29 cellular contexts compared by ENCODE assay signal in genomic region chrY:16895406-16895805, GRCh38.
"Had no signal": no experiment of that assay in that cellular context is flagged by ENCODE, and none has a peak within 500 bp of the region (broad histone marks: within the 10 kb centered on the region; RNA-seq: fewer than 3 reads in every experiment).

No MANE protein-coding gene starts in this region.

- H3K4me3 Mint-ChIP-seq: activated B cell treated with CpG ODN at 0.5 μM for 24 hours; activated CD8-positive, alpha-beta T cell treated with anti-CD3 and anti-CD28 coated beads for 36 hours; activated naive CD4-positive, alpha-beta T cell treated with anti-CD3 and anti-CD28 coated beads for 36 hours; activated naive CD4-positive, alpha-beta T cell treated with anti-CD3 and anti-CD28 coated beads, Interleukin-2, amount 50 U/mL, for 24 hours; activated naive CD8-positive, alpha-beta T cell treated with anti-CD3 and anti-CD28 coated beads for 36 hours; activated naive CD8-positive, alpha-beta T cell treated with anti-CD3 and anti-CD28 coated beads, Interleukin-2, amount 50 U/mL, for 24 hours; activated T-helper 1 cell treated with anti-CD3 and anti-CD28 coated beads, Interleukin-12 subunit alpha, Interleukin-12 subunit beta, Interleukin-2, Interleukin-4 antibody, amounts not matched to agents 30 ng/mL and 10 ng/mL and 1 ng/mL, durations not matched to agents 14 hours and 24 hours and 36 hours; brain had no signal

- H3K4me1 Mint-ChIP-seq: activated B cell treated with CpG ODN at 0.5 μM for 24 hours; activated naive CD4-positive, alpha-beta T cell treated with anti-CD3 and anti-CD28 coated beads, Interleukin-2, amount 50 U/mL, for 24 hours; activated naive CD8-positive, alpha-beta T cell treated with anti-CD3 and anti-CD28 coated beads for 36 hours; activated naive CD8-positive, alpha-beta T cell treated with anti-CD3 and anti-CD28 coated beads, Interleukin-2, amount 50 U/mL, for 24 hours; brain had no signal

- H3K27me3 Mint-ChIP-seq: activated B cell treated with CpG ODN at 0.5 μM for 24 hours; activated CD8-positive, alpha-beta T cell treated with anti-CD3 and anti-CD28 coated beads for 36 hours; activated naive CD4-positive, alpha-beta T cell treated with anti-CD3 and anti-CD28 coated beads, Interleukin-2, amount 50 U/mL, for 24 hours; activated naive CD8-positive, alpha-beta T cell treated with anti-CD3 and anti-CD28 coated beads for 36 hours; activated naive CD8-positive, alpha-beta T cell treated with anti-CD3 and anti-CD28 coated beads, Interleukin-2, amount 50 U/mL, for 24 hours; brain had no signal

- H3K9me3 Mint-ChIP-seq: activated naive CD4-positive, alpha-beta T cell treated with anti-CD3 and anti-CD28 coated beads, Interleukin-2, amount 50 U/mL, for 24 hours; activated naive CD8-positive, alpha-beta T cell treated with anti-CD3 and anti-CD28 coated beads, Interleukin-2, amount 50 U/mL, for 24 hours; brain had no signal

- H3K9me3 ChIP-seq: adrenal gland, ascending aorta, breast epithelium, colonic mucosa, esophagus squamous epithelium, gastroesophageal sphincter had no signal

- H3K36me3 ChIP-seq: adrenal gland, ascending aorta, breast epithelium, cardiac muscle cell, colonic mucosa, esophagus squamous epithelium, gastroesophageal sphincter had no signal

- H3K27me3 ChIP-seq: adrenal gland, ascending aorta, breast epithelium, cardiac muscle cell, colonic mucosa, esophagus squamous epithelium, gastroesophageal sphincter had no signal

- ATAC-seq: activated CD4-positive, CD25-positive, alpha-beta regulatory T cell treated with anti-CD3 and anti-CD28 coated beads, Interleukin-2, amount 50 U/mL, for 24 hours; activated CD8-positive, alpha-beta T cell treated with anti-CD3 and anti-CD28 coated beads for 36 hours; activated naive CD8-positive, alpha-beta T cell treated with anti-CD3 and anti-CD28 coated beads, Interleukin-2, amount 50 U/mL, for 24 hours; gastroesophageal sphincter had no signal

- DNase-seq: activated B cell treated with CpG ODN at 0.5 μM for 24 hours; activated CD4-positive, alpha-beta T cell treated with anti-CD3 and anti-CD28 coated beads for 48 hours; activated CD4-positive, alpha-beta T cell treated with anti-CD3 and anti-CD28 coated beads, Interleukin-2, amount 50 U/mL, for 1 hour; activated CD4-positive, alpha-beta T cell treated with anti-CD3 and anti-CD28 coated beads, Interleukin-2, amount 50 U/mL, for 48 hours; activated CD8-positive, alpha-beta memory T cell treated with anti-CD3 and anti-CD28 coated beads for 24 hours; activated CD8-positive, alpha-beta T cell treated with anti-CD3 and anti-CD28 coated beads for 36 hours; activated effector memory CD4-positive, alpha-beta T cell treated with anti-CD3 and anti-CD28 coated beads, Interleukin-2, amount 50 U/mL, for 16 hours; activated naive CD4-positive, alpha-beta T cell treated with anti-CD3 and anti-CD28 coated beads for 36 hours; activated naive CD8-positive, alpha-beta T cell treated with anti-CD3 and anti-CD28 coated beads for 36 hours; activated naive CD8-positive, alpha-beta T cell treated with anti-CD3 and anti-CD28 coated beads, Interleukin-2, amount 50 U/mL, for 24 hours; activated T-cell treated with anti-CD3 and anti-CD28 coated beads, Interleukin-2, amount 50 U/mL, for 48 hours; amygdala; central memory CD4-positive, alpha-beta T cell; cerebellar nuclear complex; colonic mucosa; effector CD8-positive, alpha-beta T cell; esophagus squamous epithelium; foreskin melanocyte; head of caudate nucleus; T-helper 2 cell had no signal

- H3K4me3 ChIP-seq: adrenal gland, ascending aorta, breast epithelium, cardiac muscle cell, colonic mucosa, esophagus squamous epithelium, gastroesophageal sphincter had no signal

- H3K36me3 Mint-ChIP-seq: activated naive CD4-positive, alpha-beta T cell treated with anti-CD3 and anti-CD28 coated beads, Interleukin-2, amount 50 U/mL, for 24 hours; activated naive CD8-positive, alpha-beta T cell treated with anti-CD3 and anti-CD28 coated beads for 36 hours; brain had no signal
